In the genomic region with DNA sequence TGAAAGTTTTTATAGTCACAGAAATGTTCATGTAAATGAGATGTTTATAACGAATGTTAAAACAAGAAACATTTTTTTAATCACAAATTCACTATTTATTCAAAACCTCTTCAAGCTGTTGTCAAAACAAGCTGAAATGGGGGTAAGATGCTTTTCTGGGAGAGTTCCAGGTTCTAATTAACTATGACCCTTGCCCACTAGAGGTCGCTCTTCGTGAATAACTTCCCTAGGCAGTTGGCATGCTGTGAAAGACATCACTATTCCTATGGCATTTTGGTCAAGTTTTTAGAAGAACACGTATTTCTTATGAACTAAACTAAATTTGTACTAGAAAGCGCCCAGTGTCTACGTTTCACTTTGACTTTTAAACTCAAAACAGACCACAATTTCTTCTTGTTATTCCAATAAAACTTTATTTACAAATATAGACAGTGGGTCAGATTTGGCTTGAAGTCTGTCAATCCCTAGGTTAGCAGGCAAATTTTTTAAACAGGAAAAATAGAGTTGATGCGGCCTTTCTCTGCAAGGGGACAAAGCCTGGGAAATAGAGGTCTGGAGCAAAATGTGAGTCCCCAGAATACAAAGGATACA, we compare ENCODE assay signal across 9 cellular contexts.
DNase-seq lines count a peak whose midpoint lies in the region; ATAC-seq, FAIRE-seq and TF ChIP-seq lines count a peak whose summit lies in the region.
"Had no signal": no experiment of that assay in that cellular context is flagged by ENCODE, and none has a peak within 500 bp of the region (broad histone marks: within the 10 kb centered on the region; RNA-seq: fewer than 3 reads in every experiment).

No MANE protein-coding gene starts in this region.

- peak; percentile 84 for TF ChIP-seq CTCF in A549 (IDR thresholded peaks at IDR 0.05)
- TF ChIP-seq CTCF in GM06990 (IDR thresholded peaks at IDR 0.05; ENCODE audit: insufficient read depth, low read length, poor library complexity, severe bottlenecking), result peak; percentile 52
- TF ChIP-seq CTCF in VCaP (conservative IDR thresholded peaks at IDR 0.05), result peak; percentile 85
- TF ChIP-seq CTCF in vagina (IDR thresholded peaks at IDR 0.05), result peak in 2 of 3 experiments; percentile 8 to 14

- no peak for FAIRE-seq in A549 (lab: Jason Lieb, UNC)

- H3K27me3 ChIP-seq in GM06990 (replicated peaks; ENCODE audit: control insufficient read depth, insufficient read depth, low read length), result no peaks in the 10 kb centered on the region
- H3K27me3 ChIP-seq in vagina, result no peaks in the 10 kb centered on the region

- H3K4me3 Mint-ChIP-seq in naive thymus-derived CD8-positive, alpha-beta T cell, result no peak overlapping the region

- no peak overlapping the region for H3K4me3 ChIP-seq in A549
- H3K4me3 ChIP-seq in GM06990 (replicated peaks; ENCODE audit: low read depth, low read length), result no peak overlapping the region
- H3K4me3 ChIP-seq in vagina, result no peak overlapping the region
- H3K4me3 ChIP-seq: skin epidermis had no signal

- H3K27me3 Mint-ChIP-seq in naive thymus-derived CD8-positive, alpha-beta T cell, result peaks cover 0 to 1% (median 0%) of the 10 kb centered on the region in 5 donors

- H3K4me1 Mint-ChIP-seq in naive thymus-derived CD8-positive, alpha-beta T cell, result peaks cover 7 to 15% (median 11%) of the 10 kb centered on the region in 4 donors

- H3K27ac Mint-ChIP-seq in naive thymus-derived CD8-positive, alpha-beta T cell, result no peak overlapping the region

- no peak overlapping the region for H3K4me2 ChIP-seq in A549

- H3K27ac ChIP-seq in A549, result no peak overlapping the region
- no peak overlapping the region for H3K27ac ChIP-seq in VCaP
- H3K27ac ChIP-seq in vagina, result no peak overlapping the region
- H3K27ac ChIP-seq: skin epidermis had no signal

- peak; percentile 54 to 56 for TF ChIP-seq RAD21 in A549 (conservative IDR thresholded peaks at IDR 0.05 in 1 of 2, IDR thresholded peaks at IDR 0.05 in 1 of 2)

- H3K36me3 ChIP-seq in GM06990 (ENCODE audit: control insufficient read depth, insufficient read depth, low read length), result no peaks in the 10 kb centered on the region
- H3K36me3 ChIP-seq in vagina, result no peaks in the 10 kb centered on the region

- POLR2A ChIA-PET in A549 (lab: Yijun Ruan, JAX), result no interaction called here
- POLR2A ChIA-PET in naive thymus-derived CD8-positive, alpha-beta T cell (lab: Charles Lee), result interaction anchor here (0.6 kb wide), 1 partner anchor 233 kb away, joined by 3 read pairs; no protein-coding TSS in a partner anchor

- H3K36me3 Mint-ChIP-seq in naive thymus-derived CD8-positive, alpha-beta T cell, result peaks cover 12 to 17% (median 14%) of the 10 kb centered on the region in 3 donors

- 5% methylated on average over 7 of the region's 7 CpGs for WGBS in A549 (ENCODE audit: missing lambda C conversion rate)

- DNase-seq in A549 (ENCODE audit: low read depth in 1 of 2, low spot score in 1 of 2) (peak; percentile 56 to 75), GM06990 (ENCODE audit: extremely low read depth, insufficient read length) (no peak), NCI-H2029 (lab: John Stamatoyannopoulos, UW) (peak; percentile 81), vagina (ENCODE audit: extremely low spot score in 2 of 2) (no peak)
- DNase-seq in effector CD8-positive, alpha-beta T cell (lab: John Stamatoyannopoulos, UW), result peak; percentile 12
- peak; percentile 11 to 76 (median 51) for DNase-seq in naive thymus-derived CD8-positive, alpha-beta T cell

- intact Hi-C loops in vagina (cut with DNase I), result no loop called here

- ATAC-seq in A549, result peak in 1 of 2 experiments; percentile 29; a peak in 1 of 6 replicates
- peak in 1 of 2 donors; percentile 43 for ATAC-seq in naive thymus-derived CD8-positive, alpha-beta T cell
- ATAC-seq in HG03342 (IDR thresholded peaks at IDR 0.05; ENCODE audit: unreplicated experiment), result no peak

- peaks cover 4% of the 10 kb centered on the region for H3K9me3 ChIP-seq in A549
- H3K9me3 ChIP-seq in vagina, result peaks cover 9% of the 10 kb centered on the region

- H3K9me3 Mint-ChIP-seq in naive thymus-derived CD8-positive, alpha-beta T cell, result peaks cover 0 to 21% (median 9%) of the 10 kb centered on the region in 9 donors

- TF ChIP-seq EP300 in A549 (IDR thresholded peaks at IDR 0.05), result no peak

- H3K4me1 ChIP-seq in A549, result peaks cover 5% of the 10 kb centered on the region; the same call in 1 of the 3 replicates
- H3K4me1 ChIP-seq in vagina, result no peaks in the 10 kb centered on the region

- CTCF ChIA-PET in A549 (lab: Yijun Ruan, JAX), result interaction anchor here (0.6 to 4.1 kb wide), 33 partner anchors 10 to 293 kb away, joined by 3 to 40 read pairs (median 5); no protein-coding TSS in a partner anchor

- TF ChIP-seq POLR2A in A549 (IDR thresholded peaks at IDR 0.05; ENCODE audit: low read length), result no peak
- no peak for TF ChIP-seq POLR2A in vagina (IDR thresholded peaks at IDR 0.05)

TF ChIP-seq in A549, 52 proteins besides CTCF, POLR2A, EP300 and RAD21:
- TF ChIP-seq CBX8 (IDR thresholded peaks at IDR 0.05) (no peak), SMC3 (IDR thresholded peaks at IDR 0.05) (peak; percentile 61)

Comparison
In these comparisons a context has a peak if more than half of its experiments do, and no peak if none do; other contexts are left out.
1. DNase-seq: peak in A549 (2 of 2), NCI-H2029 (single experiment), effector CD8-positive, alpha-beta T cell (single experiment) and naive thymus-derived CD8-positive, alpha-beta T cell (10 of 10); none in GM06990 (single experiment) and vagina (0 of 2).
2. CTCF ChIP-seq: peak in every context shown above with its lines; median percentile 85 in VCaP; 84 in A549; 52 in GM06990; 11 in vagina.